In genomic region chr1:66809736-66810326, GRCh38 we compare ENCODE assay signal across 1 cellular context.
A peak's percentile ranks its signal among the peaks of the same experiment; 100 is the strongest.
TF ChIP-seq lines count a peak whose summit lies in the region.

No MANE protein-coding gene starts in this region.

TF ChIP-seq in HepG2, 621 proteins besides CTCF, POLR2A, EP300 and RAD21:
- TF ChIP-seq FOXA3 (CRISPR knock-in tag; IDR thresholded peaks at IDR 0.05) (no peak), ATF7 (IDR thresholded peaks at IDR 0.05) (peak; percentile 31), ATF7 (CRISPR knock-in tag; IDR thresholded peaks at IDR 0.05) (no peak)
